ENCODE assay signal across 13 cellular contexts in genomic region chr20:33246077-33246476, GRCh38. TPM values are rescaled to one million over a fixed set of nuclear protein-coding genes. Genes with fewer than 3 reads are reported as not detected.
"Had no signal": no experiment of that assay in that cellular context is flagged by ENCODE, and none has a peak within 500 bp of the region (broad histone marks: within the 10 kb centered on the region; RNA-seq: fewer than 3 reads in every experiment).

No MANE protein-coding gene starts in this region.

- H2AFZ ChIP-seq: GM23248 had no signal

- H3K9me3 ChIP-seq: HAP-1 had no signal

- H3K27ac ChIP-seq: GM23248, HL-60 had no signal

- H3K4me3 ChIP-seq: GM23248, HAP-1, K562 had no signal

- H3K36me3 ChIP-seq: HAP-1 had no signal

- ATAC-seq: HCT116, HepG2, K562 had no signal

- H3K9ac ChIP-seq: GM23248 had no signal

- H3K4me1 ChIP-seq: HAP-1 had no signal

- FAIRE-seq: HepG2 had no signal

- DNase-seq: GM23248, GOT3, H7, HFFc6, KG1 had no signal

RNA-seq across cellular contexts. Expression of gene BPIFA1, which starts 10.3 kb away (rescaled TPM):
- total RNA-seq: GM23248, H4, H7, HepG2, HFFc6, HT1080, K562 had no signal
- polyA plus RNA-seq: GM23248, HepG2, IgD-negative memory B cell, K562 had no signal

RNA-seq across cellular contexts. Expression of gene BPIFA3, which starts 28.9 kb away (rescaled TPM):
- total RNA-seq: GM23248, H4, H7, HepG2, HFFc6, HT1080, K562 had no signal
- polyA plus RNA-seq: GM23248, HepG2, IgD-negative memory B cell, K562 had no signal

RNA-seq across cellular contexts. Expression of gene BPIFB1, which starts 36.9 kb away (rescaled TPM):
- total RNA-seq: GM23248, H7, HFFc6, HT1080, K562 had no signal
- polyA plus RNA-seq: GM23248, IgD-negative memory B cell, K562 had no signal
